1 cellular context compared by ENCODE assay signal in genomic region chr17:32827227-32827626, GRCh38.
TF ChIP-seq lines count a peak whose summit lies in the region.

No MANE protein-coding gene starts in this region.

TF ChIP-seq in HepG2, 621 proteins besides CTCF, POLR2A, EP300 and RAD21:
- TF ChIP-seq ZNF605 (CRISPR knock-in tag; IDR thresholded peaks at IDR 0.05) (no peak), BCL3 (CRISPR knock-in tag; IDR thresholded peaks at IDR 0.05) (no peak), SIN3B (IDR thresholded peaks at IDR 0.05; ENCODE audit: low read length) (no peak), ZNF83 (CRISPR knock-in tag; IDR thresholded peaks at IDR 0.05; ENCODE audit: borderline replicate concordance) (no peak), MAF1 (CRISPR knock-in tag; IDR thresholded peaks at IDR 0.05; ENCODE audit: borderline replicate concordance) (no peak), HOXD1 (CRISPR knock-in tag; IDR thresholded peaks at IDR 0.05) (no peak), ZNF788 (CRISPR knock-in tag; IDR thresholded peaks at IDR 0.05; ENCODE audit: borderline replicate concordance) (no peak), ZBTB20 (CRISPR knock-in tag; IDR thresholded peaks at IDR 0.05; ENCODE audit: borderline replicate concordance, low read depth) (no peak), ARID3A (IDR thresholded peaks at IDR 0.05; ENCODE audit: low read depth, low read length) (no peak), ZFX (CRISPR knock-in tag; IDR thresholded peaks at IDR 0.05; ENCODE audit: low read depth) (no peak), CBX5 (CRISPR knock-in tag; IDR thresholded peaks at IDR 0.05; ENCODE audit: borderline replicate concordance) (no peak)
